8 cellular contexts compared by ENCODE assay signal in the genomic region with DNA sequence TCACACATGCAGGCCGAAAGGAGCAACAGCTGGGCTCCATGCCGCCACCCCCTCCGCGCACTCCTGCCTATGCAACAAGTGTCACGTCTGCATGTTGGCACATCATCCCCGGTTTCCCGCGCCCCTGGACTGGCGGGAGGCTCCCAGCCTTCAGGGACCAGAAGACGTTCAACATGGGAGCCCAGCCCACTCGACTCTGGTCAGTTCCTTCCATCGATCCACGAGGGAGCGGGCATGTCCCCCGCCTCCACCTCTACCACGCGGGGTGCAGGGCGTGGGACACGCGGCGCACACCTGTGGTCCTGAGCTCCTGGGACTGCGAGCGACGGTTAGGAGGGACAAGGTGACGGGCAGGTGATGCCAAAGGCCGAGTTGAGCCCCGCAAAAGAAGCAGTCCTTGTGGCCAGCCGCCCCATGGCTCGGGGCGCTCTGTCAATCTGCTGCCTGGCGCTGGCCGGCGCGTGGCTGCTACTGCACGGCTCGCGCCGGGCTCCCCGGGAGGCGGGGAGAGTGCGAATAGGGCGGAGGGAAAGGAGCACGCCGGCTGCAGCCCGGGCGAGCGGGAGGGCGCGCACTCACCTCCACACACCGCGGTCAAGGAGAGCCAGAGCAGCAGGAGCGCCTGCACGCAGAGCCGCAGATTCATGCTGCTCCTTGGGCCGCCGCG. TPM values are rescaled to one million over a fixed set of nuclear protein-coding genes. Genes with fewer than 3 reads are reported as not detected.
DNase-seq lines count a peak whose midpoint lies in the region; ATAC-seq and TF ChIP-seq lines count a peak whose summit lies in the region.

No MANE protein-coding gene starts in this region.

- no peak for TF ChIP-seq POLR2A in uterus (IDR thresholded peaks at IDR 0.05)

- H3K36me3 ChIP-seq in Panc1 (ENCODE audit: control insufficient read depth, insufficient read depth, low read length): no peaks in the 10 kb centered on the region
- H3K36me3 ChIP-seq in uterus: no peaks in the 10 kb centered on the region

- intact Hi-C loops in Panc1 (cut with micrococcal nuclease; ENCODE audit: unreplicated experiment): loop anchor here (2.0 kb wide), 1 partner anchor 341 kb away; no protein-coding TSS in a partner anchor
- intact Hi-C loops in dendritic cell treated with granulocyte-macrophage colony-stimulating factor and Interleukin-4, amounts not matched to agents 40 ng/mL and 50 ng/mL, for 4 days (cut with micrococcal nuclease): no loop called here
- intact Hi-C loops in uterus (cut with DNase I; ENCODE audit: low total_unique reads): no loop called here

- H3K27me3 ChIP-seq in Panc1 (ENCODE audit: control insufficient read depth, insufficient read depth, low read length): no peaks in the 10 kb centered on the region
- no peaks in the 10 kb centered on the region for H3K27me3 ChIP-seq in uterus

- peaks cover 27% of the 10 kb centered on the region for H3K4me1 Mint-ChIP-seq in dendritic cell treated with granulocyte-macrophage colony-stimulating factor and Interleukin-4, amounts not matched to agents 40 ng/mL and 50 ng/mL, for 4 days (ENCODE audit: low read depth)
- H3K4me1 Mint-ChIP-seq in mesothelial cell of epicardium: peaks cover 4% of the 10 kb centered on the region

- no peak overlapping the region for H3K27ac Mint-ChIP-seq in dendritic cell treated with granulocyte-macrophage colony-stimulating factor and Interleukin-4, amounts not matched to agents 40 ng/mL and 50 ng/mL, for 4 days
- no peak overlapping the region for H3K27ac Mint-ChIP-seq in mesothelial cell of epicardium

- H3K4me3 Mint-ChIP-seq in dendritic cell treated with granulocyte-macrophage colony-stimulating factor and Interleukin-4, amounts not matched to agents 40 ng/mL and 50 ng/mL, for 4 days: peak overlapping the region; percentile 80
- H3K4me3 Mint-ChIP-seq in mesothelial cell of epicardium: peak overlapping the region; percentile 61

- H3K27ac ChIP-seq in Panc1 (ENCODE audit: low read length): no peak overlapping the region
- no peak overlapping the region for H3K27ac ChIP-seq in uterus

- TF ChIP-seq CTCF in Panc1 (IDR thresholded peaks at IDR 0.05) (no peak), mesothelial cell of epicardium (IDR thresholded peaks at IDR 0.05; ENCODE audit: unreplicated experiment) (no peak), uterus (IDR thresholded peaks at IDR 0.05) (no peak)

- POLR2A ChIA-PET in Panc1 (lab: Charles Lee): interaction anchor here (0.6 kb wide), 1 partner anchor 36 kb away, joined by 3 read pairs; no protein-coding TSS in a partner anchor

- BruUV-seq in Panc1 (replicated peaks; lab: Mats Ljungman, UMichigan): no TSS peak

- in situ Hi-C loops in Panc1 (cut with HindIII; ENCODE audit: low pct_unique_long_range_greater_than_20kb, low sequenced_read_pairs): no loop called here

- no peaks in the 10 kb centered on the region for H3K9me3 Mint-ChIP-seq in dendritic cell treated with granulocyte-macrophage colony-stimulating factor and Interleukin-4, amounts not matched to agents 40 ng/mL and 50 ng/mL, for 4 days
- peaks cover 3% of the 10 kb centered on the region for H3K9me3 Mint-ChIP-seq in mesothelial cell of epicardium

- H3K4me3 ChIP-seq in Panc1 (ENCODE audit: low read depth in 2 of 2, low read length in 2 of 2): peak overlapping the region; percentile 46 to 58
- H3K4me3 ChIP-seq in uterus: peak overlapping the region; percentile 23 to 32

- no peaks in the 10 kb centered on the region for H3K36me3 Mint-ChIP-seq in dendritic cell treated with granulocyte-macrophage colony-stimulating factor and Interleukin-4, amounts not matched to agents 40 ng/mL and 50 ng/mL, for 4 days (ENCODE audit: low read depth)
- no peaks in the 10 kb centered on the region for H3K36me3 Mint-ChIP-seq in mesothelial cell of epicardium

- CTCF ChIA-PET in Panc1 (lab: Charles Lee): interaction anchor here (0.6 to 2.4 kb wide), 4 partner anchors 55 to 1717 kb away, joined by 3 to 12 read pairs (median 8); no protein-coding TSS in a partner anchor

- H3K9me3 ChIP-seq in Panc1 (ENCODE audit: control insufficient read depth, insufficient read depth, low read depth, low read length) (no peaks in the 10 kb centered on the region), uterus (no peaks in the 10 kb centered on the region)

- peaks cover 52% of the 10 kb centered on the region for H3K27me3 Mint-ChIP-seq in dendritic cell treated with granulocyte-macrophage colony-stimulating factor and Interleukin-4, amounts not matched to agents 40 ng/mL and 50 ng/mL, for 4 days
- H3K27me3 Mint-ChIP-seq in mesothelial cell of epicardium (ENCODE audit: low read depth): peaks cover 55% of the 10 kb centered on the region

- H3K4me1 ChIP-seq in Panc1 (ENCODE audit: control insufficient read depth, insufficient read depth, low read length) (peaks cover 8% of the 10 kb centered on the region), uterus (no peaks in the 10 kb centered on the region)

- ATAC-seq in GM21786 (IDR thresholded peaks at IDR 0.05; ENCODE audit: unreplicated experiment): peak; percentile 40
- peak; percentile 82 for ATAC-seq in Panc1
- no peak for ATAC-seq in HG02970 (IDR thresholded peaks at IDR 0.05; ENCODE audit: low FRiP score, unreplicated experiment)

- DNase-seq in ELR (ENCODE audit: low read depth): peak; percentile 45
- DNase-seq in Panc1 (ENCODE audit: low read depth, low spot score): no peak
- no peak for DNase-seq in mesothelial cell of epicardium (ENCODE audit: low spot score in 2 of 2, unreplicated experiment in 2 of 2)
- DNase-seq in uterus: peak in 1 of 2 donors; percentile 32
- no peak for DNase-seq in SKM-1 (lab: John Stamatoyannopoulos, UW; ENCODE audit: unreplicated experiment)

RNA-seq across cellular contexts. Expression of gene APLN, which starts 0.6 kb away (rescaled TPM):
- total RNA-seq in Panc1 (2021; ENCODE audit: unreplicated experiment): 1.1 TPM
- polyA plus RNA-seq in Panc1 (2012; ENCODE audit: insufficient read length): 0.70 TPM
- 0.29 to 0.54 TPM (median 0.33 TPM) in 3 replicates for total RNA-seq in mesothelial cell of epicardium
- total RNA-seq in uterus: 1 to 10 TPM in 2 of 4 donors, not detected in 2; 1.3 to 2.6 TPM
